25 cellular contexts compared by ENCODE assay signal in genomic region chr11:130964393-130964792, GRCh38. TPM values are rescaled to one million over a fixed set of nuclear protein-coding genes. Genes with fewer than 3 reads are reported as not detected.
DNase-seq lines count a peak whose midpoint lies in the region; ATAC-seq and TF ChIP-seq lines count a peak whose summit lies in the region.
"Had no signal": no experiment of that assay in that cellular context is flagged by ENCODE, and none has a peak within 500 bp of the region (broad histone marks: within the 10 kb centered on the region; RNA-seq: fewer than 3 reads in every experiment).

No MANE protein-coding gene starts in this region.

- no peaks in the 10 kb centered on the region for H3K36me3 Mint-ChIP-seq in MCF 10A (ENCODE audit: insufficient read depth, unreplicated experiment)
- peaks cover 8% of the 10 kb centered on the region for H3K36me3 Mint-ChIP-seq in WTC11
- H3K36me3 Mint-ChIP-seq: CD8-positive, alpha-beta T cell had no signal

- BruUV-seq in MCF 10A (replicated peaks; lab: Mats Ljungman, UMichigan), result no TSS peak

- no peaks in the 10 kb centered on the region for H3K27me3 ChIP-seq in breast epithelium
- H3K27me3 ChIP-seq: MG63, Peyer's patch had no signal

- H3K4me1 Mint-ChIP-seq in MCF 10A (ENCODE audit: insufficient read depth, unreplicated experiment), result no peaks in the 10 kb centered on the region
- no peaks in the 10 kb centered on the region for H3K4me1 Mint-ChIP-seq in WTC11
- H3K4me1 Mint-ChIP-seq: B cell had no signal

- CTCF ChIA-PET in MCF 10A (lab: Yijun Ruan, JAX) (interaction anchor here (1.2 to 1.7 kb wide), 2 partner anchors 16 to 18 kb away, joined by 5 to 7 read pairs; no protein-coding TSS in a partner anchor), WTC11 (lab: Charles Lee) (interaction anchor here (0.6 to 1.8 kb wide), 3 partner anchors 15 to 81 kb away, joined by 3 to 8 read pairs (median 5); partner anchors contain the start of gene SNX19)

- no peaks in the 10 kb centered on the region for H3K36me3 ChIP-seq in breast epithelium
- H3K36me3 ChIP-seq: MG63, Peyer's patch had no signal

- intact Hi-C loops in MCF 10A (cut with micrococcal nuclease) (no loop called here), breast epithelium (cut with DNase I; ENCODE audit: low total_unique reads) (loop anchor here (5.0 kb wide), 1 partner anchor 268 kb away; no protein-coding TSS in a partner anchor)

- no peak overlapping the region for H3K4me3 ChIP-seq in breast epithelium
- H3K4me3 ChIP-seq: MG63, Peyer's patch had no signal

- H3K27me3 Mint-ChIP-seq in MCF 10A (ENCODE audit: insufficient read depth, unreplicated experiment) (no peaks in the 10 kb centered on the region), WTC11 (ENCODE audit: low read depth) (peaks cover 15% of the 10 kb centered on the region)

- H3K9me3 ChIP-seq in breast epithelium, result peaks cover 0 to 9% of the 10 kb centered on the region in 2 donors
- H3K9me3 ChIP-seq: Peyer's patch had no signal

- POLR2A ChIA-PET in MCF 10A (lab: Yijun Ruan, JAX), result interaction anchor here (1.3 to 1.4 kb wide), 2 partner anchors 17 kb away, joined by 3 to 4 read pairs; no protein-coding TSS in a partner anchor
- POLR2A ChIA-PET in WTC11 (lab: Charles Lee), result no interaction called here

- no peak for TF ChIP-seq CTCF in MCF 10A (IDR thresholded peaks at IDR 0.05; ENCODE audit: unreplicated experiment)
- TF ChIP-seq CTCF in breast epithelium (IDR thresholded peaks at IDR 0.05), result no peak
- no peak for TF ChIP-seq CTCF in WTC11 (IDR thresholded peaks at IDR 0.05)

- TF ChIP-seq POLR2A in breast epithelium (IDR thresholded peaks at IDR 0.05), result no peak

- H3K9me3 Mint-ChIP-seq in MCF 10A (ENCODE audit: unreplicated experiment), result no peaks in the 10 kb centered on the region
- H3K9me3 Mint-ChIP-seq in WTC11, result peaks cover 42% of the 10 kb centered on the region

- ATAC-seq in WTC11 (peak; percentile 28; the same call in 1 of the 2 replicates), esophagus mucosa (peak; percentile 98)
- ATAC-seq: CD8-positive, alpha-beta T cell; HepG2; SK-N-SH treated with all-trans-retinoic acid at 6 μM for 48 hours had no signal

- no peak overlapping the region for H3K27ac Mint-ChIP-seq in MCF 10A (ENCODE audit: low read depth, unreplicated experiment)
- H3K27ac Mint-ChIP-seq in WTC11, result no peak overlapping the region
- H3K27ac Mint-ChIP-seq: B cell; CD8-positive, alpha-beta T cell had no signal

- H3K4me1 ChIP-seq in breast epithelium, result no peaks in the 10 kb centered on the region
- H3K4me1 ChIP-seq: Peyer's patch had no signal

- no peak overlapping the region for H3K27ac ChIP-seq in breast epithelium
- H3K27ac ChIP-seq: 22Rv1, C4-2B, Peyer's patch had no signal

- DNase-seq in MCF 10A (ENCODE audit: unreplicated experiment), result peak; percentile 6
- DNase-seq in breast epithelium (ENCODE audit: low spot score in 2 of 2), result no peak
- DNase-seq in WTC11 (ENCODE audit: low spot score), result no peak
- DNase-seq in kidney tubule cell (ENCODE audit: low spot score), result no peak
- DNase-seq in NOMO-1 (lab: John Stamatoyannopoulos, UW; ENCODE audit: unreplicated experiment in 2 of 2), result no peak
- no peak for DNase-seq in stimulated activated CD8-positive, alpha-beta memory T cell treated with anti-CD3 and anti-CD28 coated beads, Interleukin-4, amount 100 ng/mL, for 48 hours
- DNase-seq in middle frontal gyrus (ENCODE audit: extremely low spot score, low spot score), result no peak
- DNase-seq: Calu3; CD8-positive, alpha-beta T cell; DND-41; Kasumi-1; MG63; NCI-H1105 treated with DMSO at 0.1 percent for 48 hours; NCI-H146; NCI-H1930; NCI-H2107; NCI-H446; Peyer's patch; SIG-M5 had no signal

- H3K4me3 Mint-ChIP-seq in MCF 10A (ENCODE audit: unreplicated experiment), result no peak overlapping the region
- H3K4me3 Mint-ChIP-seq in WTC11, result no peak overlapping the region
- H3K4me3 Mint-ChIP-seq: B cell; CD8-positive, alpha-beta T cell had no signal

TF ChIP-seq in WTC11, 78 proteins besides CTCF, POLR2A, EP300 and RAD21:
- TF ChIP-seq ZMAT4 (CRISPR knock-in tag; IDR thresholded peaks at IDR 0.05), result no peak
- no peak for TF ChIP-seq AFF4 (CRISPR knock-in tag; IDR thresholded peaks at IDR 0.05; ENCODE audit: borderline replicate concordance)
- no peak for TF ChIP-seq TCF7 (CRISPR knock-in tag; IDR thresholded peaks at IDR 0.05; ENCODE audit: low read depth)
- TF ChIP-seq OVOL2 (CRISPR knock-in tag; IDR thresholded peaks at IDR 0.05; ENCODE audit: borderline replicate concordance), result no peak
- no peak for TF ChIP-seq E2F4 (CRISPR knock-in tag; IDR thresholded peaks at IDR 0.05; ENCODE audit: borderline replicate concordance, low read depth)
- TF ChIP-seq FOXP1 (CRISPR knock-in tag; IDR thresholded peaks at IDR 0.05; ENCODE audit: borderline replicate concordance), result no peak
- no peak for TF ChIP-seq E2F1 (CRISPR knock-in tag; IDR thresholded peaks at IDR 0.05)
- TF ChIP-seq ZNF671 (CRISPR knock-in tag; IDR thresholded peaks at IDR 0.05), result no peak
- TF ChIP-seq NFATC4 (CRISPR knock-in tag; IDR thresholded peaks at IDR 0.05), result no peak
- TF ChIP-seq CREM (CRISPR knock-in tag; IDR thresholded peaks at IDR 0.05), result no peak

RNA-seq across cellular contexts. Expression of gene SNX19, which starts 48.1 kb away (rescaled TPM):
- total RNA-seq in MCF 10A (2022) (53.5 and 60.5 TPM in 2 replicates), breast epithelium (100 to 1,000 TPM in 2 of 3 donors, 10 to 100 TPM in 1; 91.0 to 119 (median 100) TPM), WTC11 (2021) (24.3 to 28.7 TPM (median 25.2 TPM) in 3 replicates), esophagus mucosa (27.2 TPM)
